ENCODE assay signal across 1 cellular context in the genomic region with DNA sequence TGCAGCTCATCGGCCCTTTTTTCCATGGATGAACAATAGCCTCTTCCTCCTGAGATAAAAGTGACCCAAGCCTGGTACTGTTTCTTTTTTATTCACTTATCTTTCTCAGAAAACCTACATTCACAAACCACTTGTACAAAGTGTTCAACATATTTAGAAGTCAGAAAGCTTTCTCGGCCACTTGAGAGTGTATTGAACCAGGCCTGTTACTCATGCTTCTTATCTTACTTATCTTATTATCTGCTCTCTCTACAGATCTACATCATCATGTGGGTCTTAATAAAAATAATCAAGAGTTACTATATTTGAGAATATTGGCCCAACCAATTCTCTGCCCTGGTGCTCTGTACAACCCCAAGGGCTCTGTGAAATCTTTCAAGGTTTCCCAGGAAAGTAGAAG.
TF ChIP-seq lines count a peak whose summit lies in the region.

No MANE protein-coding gene starts in this region.

TF ChIP-seq in IMR-90, 13 proteins besides CTCF, POLR2A, EP300 and RAD21:
- TF ChIP-seq SMC3 (IDR thresholded peaks at IDR 0.05; ENCODE audit: low read depth, low read length) (no peak), RCOR1 (IDR thresholded peaks at IDR 0.05; ENCODE audit: insufficient replicate concordance, low read length) (no peak), BHLHE40 (IDR thresholded peaks at IDR 0.05; ENCODE audit: low read depth, low read length) (no peak)
TF ChIP-seq in IMR-90: peak in this region for 0.
